ENCODE assay signal across 22 cellular contexts in genomic region chr12:102436867-102437266, GRCh38. TPM values are rescaled to one million over a fixed set of nuclear protein-coding genes. Genes with fewer than 3 reads are reported as not detected.
DNase-seq lines count a peak whose midpoint lies in the region; ATAC-seq, FAIRE-seq and TF ChIP-seq lines count a peak whose summit lies in the region.
"Had no signal": no experiment of that assay in that cellular context is flagged by ENCODE, and none has a peak within 500 bp of the region (broad histone marks: within the 10 kb centered on the region; RNA-seq: fewer than 3 reads in every experiment).

No MANE protein-coding gene starts in this region.

- no peak for FAIRE-seq in GM12891 (lab: Jason Lieb, UNC)
- FAIRE-seq: GM12878, H54 had no signal

- no peaks in the 10 kb centered on the region for H3K27me3 ChIP-seq in BLaER1 treated with 17β-estradiol and CSF1 and Interleukin-3, amounts not matched to agents 10 nM and 100 nM
- H3K27me3 ChIP-seq in body of pancreas: no peaks in the 10 kb centered on the region
- H3K27me3 ChIP-seq: MG63 had no signal

- intact Hi-C loops in body of pancreas (cut with DNase I) (no loop called here), mucosa of descending colon (cut with DNase I, micrococcal nuclease) (no loop called here)

- H3K4me3 ChIP-seq in BLaER1 treated with 17β-estradiol and CSF1 and Interleukin-3, amounts not matched to agents 10 nM and 100 nM: no peak overlapping the region
- H3K4me3 ChIP-seq in body of pancreas (no peak overlapping the region), mucosa of descending colon (no peak overlapping the region)
- H3K4me3 ChIP-seq: GM12878, MG63 had no signal

- no peaks in the 10 kb centered on the region for H3K9me3 ChIP-seq in BLaER1 treated with 17β-estradiol and CSF1 and Interleukin-3, amounts not matched to agents 10 nM and 100 nM (replicated peaks in 1 of 11)
- no peaks in the 10 kb centered on the region for H3K9me3 ChIP-seq in body of pancreas
- H3K9me3 ChIP-seq in mucosa of descending colon: no peaks in the 10 kb centered on the region
- H3K9me3 ChIP-seq: MG63 had no signal

- no peak overlapping the region for H3K9ac ChIP-seq in BLaER1 treated with 17β-estradiol and CSF1 and Interleukin-3, amounts not matched to agents 10 nM and 100 nM

- 45 to 55% methylated on average over 4 of the region's 4 CpGs for WGBS in body of pancreas, 2 donors

- no peaks in the 10 kb centered on the region for H3K36me3 ChIP-seq in BLaER1 treated with 17β-estradiol and CSF1 and Interleukin-3, amounts not matched to agents 10 nM and 100 nM
- no peaks in the 10 kb centered on the region for H3K36me3 ChIP-seq in body of pancreas (replicated peaks in 1 of 2; ENCODE audit: insufficient read depth in 1 of 2, low read depth in 2 of 2)
- no peaks in the 10 kb centered on the region for H3K36me3 ChIP-seq in mucosa of descending colon (ENCODE audit: low read depth)
- H3K36me3 ChIP-seq: MG63 had no signal

- no peak for TF ChIP-seq POLR2A in GM12891 (IDR thresholded peaks at IDR 0.05; ENCODE audit: low read depth, low read length)
- no peak for TF ChIP-seq POLR2A in body of pancreas (IDR thresholded peaks at IDR 0.05)

- no peak for DNase-seq in GM12891 (ENCODE audit: insufficient read length, low spot score)
- DNase-seq in MV-4-11 (lab: John Stamatoyannopoulos, UW): peak; percentile 49
- DNase-seq in body of pancreas: no peak
- no peak for DNase-seq in mucosa of descending colon
- DNase-seq: Calu3; CD4-positive, alpha-beta memory T cell; DMS79 treated with DMSO at 0.1 percent for 48 hours; GDM1; Karpas-422; MG63; NCI-H1417; NCI-H187 treated with DMSO at 0.1 percent for 48 hours; NCI-H446; NCI-H69; T-helper 17 cell had no signal

- TF ChIP-seq CTCF in body of pancreas (IDR thresholded peaks at IDR 0.05): no peak
- TF ChIP-seq CTCF in mucosa of descending colon (IDR thresholded peaks at IDR 0.05): no peak

- no peaks in the 10 kb centered on the region for H4K20me1 ChIP-seq in BLaER1 treated with 17β-estradiol and CSF1 and Interleukin-3, amounts not matched to agents 10 nM and 100 nM

- H3K27ac ChIP-seq in BLaER1 treated with 17β-estradiol and CSF1 and Interleukin-3, amounts not matched to agents 10 nM and 100 nM: peak overlapping the region in 1 of 11 experiments; percentile 36; a peak in 2 of 22 replicates
- peak overlapping the region in 3 of 4 donors; percentile 55 to 75 (median 65) for H3K27ac ChIP-seq in body of pancreas

- H3K4me2 ChIP-seq in BLaER1 treated with 17β-estradiol and CSF1 and Interleukin-3, amounts not matched to agents 10 nM and 100 nM: peak overlapping the region in 7 of 11 experiments; percentile 0 to 65 (median 47); a peak in 8 of 22 replicates

- no peak for ATAC-seq in body of pancreas
- ATAC-seq in mucosa of descending colon: no peak
- no peak for ATAC-seq in HG02970 (IDR thresholded peaks at IDR 0.05; ENCODE audit: low FRiP score, unreplicated experiment)
- no peak for ATAC-seq in GM19463 (IDR thresholded peaks at IDR 0.05; ENCODE audit: unreplicated experiment)
- ATAC-seq in GM18498 (IDR thresholded peaks at IDR 0.05; ENCODE audit: unreplicated experiment): no peak
- ATAC-seq: GM12878, Panc1, T-helper 17 cell had no signal

- H3K4me1 ChIP-seq in BLaER1 treated with 17β-estradiol and CSF1 and Interleukin-3, amounts not matched to agents 10 nM and 100 nM: peaks cover 0 to 15% (median 5%) of the 10 kb centered on the region in 10 experiments; a peak in 10 of 20 replicates
- peaks cover 20% of the 10 kb centered on the region for H3K4me1 ChIP-seq in body of pancreas
- no peaks in the 10 kb centered on the region for H3K4me1 ChIP-seq in mucosa of descending colon (ENCODE audit: low read depth)

TF ChIP-seq in GM12891, 5 proteins besides CTCF, POLR2A, EP300 and RAD21:
- no peak for TF ChIP-seq TAF1 (IDR thresholded peaks at IDR 0.05; ENCODE audit: low read depth, low read length)
- TF ChIP-seq SPI1 (IDR thresholded peaks at IDR 0.05; ENCODE audit: low read depth, low read length): peak; percentile 7; the same call in 1 of the 2 replicates

RNA-seq across cellular contexts. Expression of gene IGF1, which starts 43.5 kb away (rescaled TPM):
- polyA plus RNA-seq in GM12891 (2012; ENCODE audit: low read depth, missing spikeins): 47.5 TPM
- 10 to 100 TPM; 15.8 to 44.8 TPM for total RNA-seq in body of pancreas
- total RNA-seq in mucosa of descending colon: 10 to 100 TPM in 1 of 3 donors, 1 to 10 TPM in 2; 2.5 to 12.6 (median 9.4) TPM
- total RNA-seq: Calu3; CD4-positive, alpha-beta memory T cell; T-helper 17 cell had no signal
- polyA plus RNA-seq: CD4-positive, alpha-beta memory T cell had no signal
